ENCODE assay signal across 8 cellular contexts in genomic region chr6:8006208-8006607, GRCh38. TPM values are rescaled to one million over a fixed set of nuclear protein-coding genes. Genes with fewer than 3 reads are reported as not detected.
DNase-seq lines count a peak whose midpoint lies in the region; ATAC-seq and TF ChIP-seq lines count a peak whose summit lies in the region.

No MANE protein-coding gene starts in this region.

- peaks cover 6% of the 10 kb centered on the region for H3K4me1 Mint-ChIP-seq in activated CD4-positive, alpha-beta T cell treated with anti-CD3 and anti-CD28 coated beads for 36 hours
- peaks cover 5% of the 10 kb centered on the region for H3K4me1 Mint-ChIP-seq in neural progenitor cell

- DNase-seq in activated CD4-positive, alpha-beta T cell treated with anti-CD3 and anti-CD28 coated beads for 36 hours, result peak; percentile 14
- no peak for DNase-seq in activated CD4-positive, alpha-beta T cell treated with anti-CD3 and anti-CD28 coated beads, Interleukin-2, amount 50 U/mL, for 48 hours
- DNase-seq in NCI-H2227 (lab: John Stamatoyannopoulos, UW; ENCODE audit: unreplicated experiment) (peak; percentile 43), dermis microvascular lymphatic vessel endothelial cell (ENCODE audit: low read depth in 2 of 2) (peak; percentile 69 to 75), neural progenitor cell (ENCODE audit: low spot score) (peak; percentile 24), NCI-H2107 treated with DMSO at 0.1 percent for 48 hours (lab: John Stamatoyannopoulos, UW; ENCODE audit: unreplicated experiment) (no peak)
- no peak for DNase-seq in stimulated activated naive CD8-positive, alpha-beta T cell treated with anti-CD3 and anti-CD28 coated beads, Interleukin-15, Interleukin-2, amounts not matched to agents 100 U/mL and 50 U/mL, for 24 hours

- intact Hi-C loops in activated CD4-positive, alpha-beta T cell treated with anti-CD3 and anti-CD28 coated beads for 36 hours (cut with DNase I, micrococcal nuclease), result loop anchor here (1.0 to 5.0 kb wide), 2 partner anchors 99 to 283 kb away; no protein-coding TSS in a partner anchor

- H3F3A ChIP-seq in neural progenitor cell (ENCODE audit: low read depth), result peaks cover 15% of the 10 kb centered on the region

- H3K4me2 ChIP-seq in neural progenitor cell, result no peak overlapping the region

- peaks cover 12% of the 10 kb centered on the region for H3K4me1 ChIP-seq in neural progenitor cell

- H3K27ac ChIP-seq in neural progenitor cell, result no peak overlapping the region

- H3K36me3 Mint-ChIP-seq in activated CD4-positive, alpha-beta T cell treated with anti-CD3 and anti-CD28 coated beads for 36 hours (ENCODE audit: low read depth), result peaks cover 1% of the 10 kb centered on the region
- no peaks in the 10 kb centered on the region for H3K36me3 Mint-ChIP-seq in neural progenitor cell

- H4K20me1 ChIP-seq in neural progenitor cell (ENCODE audit: low read depth), result peaks cover 10% of the 10 kb centered on the region

- no peak overlapping the region for H3K27ac Mint-ChIP-seq in activated CD4-positive, alpha-beta T cell treated with anti-CD3 and anti-CD28 coated beads for 36 hours
- no peak overlapping the region for H3K27ac Mint-ChIP-seq in neural progenitor cell

- no peaks in the 10 kb centered on the region for H3K9me3 Mint-ChIP-seq in activated CD4-positive, alpha-beta T cell treated with anti-CD3 and anti-CD28 coated beads for 36 hours (ENCODE audit: low read depth)
- no peaks in the 10 kb centered on the region for H3K9me3 Mint-ChIP-seq in neural progenitor cell

- H3K4me3 ChIP-seq in neural progenitor cell, result no peak overlapping the region

- H3K36me3 ChIP-seq in neural progenitor cell, result no peaks in the 10 kb centered on the region

- peaks cover 2% of the 10 kb centered on the region for H3K27me3 Mint-ChIP-seq in activated CD4-positive, alpha-beta T cell treated with anti-CD3 and anti-CD28 coated beads for 36 hours
- H3K27me3 Mint-ChIP-seq in neural progenitor cell (ENCODE audit: insufficient read depth, low read depth), result no peaks in the 10 kb centered on the region

- no peaks in the 10 kb centered on the region for H3K27me3 ChIP-seq in neural progenitor cell

- POLR2A ChIA-PET in activated CD4-positive, alpha-beta T cell treated with anti-CD3 and anti-CD28 coated beads for 36 hours (lab: Charles Lee), result interaction anchor here (0.5 kb wide), 1 partner anchor 13 kb away, joined by 4 read pairs; no protein-coding TSS in a partner anchor

- no peak overlapping the region for H3K4me3 Mint-ChIP-seq in activated CD4-positive, alpha-beta T cell treated with anti-CD3 and anti-CD28 coated beads for 36 hours
- no peak overlapping the region for H3K4me3 Mint-ChIP-seq in neural progenitor cell

- H3K9me3 ChIP-seq in neural progenitor cell (ENCODE audit: low read depth), result no peaks in the 10 kb centered on the region

- no peak overlapping the region for H2AFZ ChIP-seq in neural progenitor cell (replicated peaks)

- no peak for ATAC-seq in activated CD4-positive, alpha-beta T cell treated with anti-CD3 and anti-CD28 coated beads for 36 hours
- no peak for ATAC-seq in GM21576 (IDR thresholded peaks at IDR 0.05; ENCODE audit: unreplicated experiment)
- ATAC-seq in stimulated activated naive CD8-positive, alpha-beta T cell treated with anti-CD3 and anti-CD28 coated beads, Interleukin-15, Interleukin-2, amounts not matched to agents 100 U/mL and 50 U/mL, for 24 hours, result no peak

- no peaks in the 10 kb centered on the region for H3K79me2 ChIP-seq in neural progenitor cell (ENCODE audit: low read depth)

- CTCF ChIA-PET in activated CD4-positive, alpha-beta T cell treated with anti-CD3 and anti-CD28 coated beads for 36 hours (lab: Charles Lee), result interaction anchor here (0.6 to 1.5 kb wide), 11 partner anchors 9 to 1541 kb away, joined by 3 to 10 read pairs (median 4); partner anchors contain the start of genes BMP6 and TXNDC5

- no peak overlapping the region for H3K9ac ChIP-seq in neural progenitor cell

- peak; percentile 63 for TF ChIP-seq CTCF in neural progenitor cell (IDR thresholded peaks at IDR 0.05)

RNA-seq across cellular contexts. Expression of gene BLOC1S5, which starts 58.0 kb away (rescaled TPM):
- 10 to 100 TPM; 20.0 to 30.3 TPM for total RNA-seq in activated CD4-positive, alpha-beta T cell treated with anti-CD3 and anti-CD28 coated beads for 36 hours
- total RNA-seq in dermis microvascular lymphatic vessel endothelial cell (13.3 and 14.6 TPM in 2 replicates), neural progenitor cell (ENCODE audit: low replicate concordance) (20.4 and 34.4 TPM in 2 replicates)

Comparison
In these comparisons a context has a peak if more than half of its experiments do, and no peak if none do; other contexts are left out.
1. DNase-seq: peak in activated CD4-positive, alpha-beta T cell treated with anti-CD3 and anti-CD28 coated beads for 36 hours (single experiment), NCI-H2227 (single experiment), dermis microvascular lymphatic vessel endothelial cell (2 of 2) and neural progenitor cell (single experiment); none in activated CD4-positive, alpha-beta T cell treated with anti-CD3 and anti-CD28 coated beads, Interleukin-2, amount 50 U/mL, for 48 hours (0 of 2), NCI-H2107 treated with DMSO at 0.1 percent for 48 hours (single experiment) and stimulated activated naive CD8-positive, alpha-beta T cell treated with anti-CD3 and anti-CD28 coated beads, Interleukin-15, Interleukin-2, amounts not matched to agents 100 U/mL and 50 U/mL, for 24 hours (single experiment).